ENCODE assay signal across 22 cellular contexts in genomic region chr10:17272648-17273047, GRCh38. TPM values are rescaled to one million over a fixed set of nuclear protein-coding genes. Genes with fewer than 3 reads are reported as not detected.
DNase-seq lines count a peak whose midpoint lies in the region; ATAC-seq, FAIRE-seq and TF ChIP-seq lines count a peak whose summit lies in the region.
"Had no signal": no experiment of that assay in that cellular context is flagged by ENCODE, and none has a peak within 500 bp of the region (broad histone marks: within the 10 kb centered on the region; RNA-seq: fewer than 3 reads in every experiment).

No MANE protein-coding gene starts in this region.

- no peaks in the 10 kb centered on the region for H4K20me1 ChIP-seq in H1 (replicated peaks in 1 of 2; ENCODE audit: control insufficient read depth in 1 of 2, insufficient read depth in 2 of 2, low read length in 2 of 2)
- H4K20me1 ChIP-seq: BLaER1 had no signal

- H2AFZ ChIP-seq in H1 (ENCODE audit: low read length), result peak overlapping the region; percentile 40; the same call in 1 of the 2 replicates

- no peak overlapping the region for H3K4me3 ChIP-seq in H1 (ENCODE audit: extremely low read depth in 1 of 4, insufficient read depth in 2 of 4, low read depth in 3 of 4, low read length in 4 of 4)
- H3K4me3 ChIP-seq: BLaER1 had no signal

- no peak overlapping the region for H3K4me3 Mint-ChIP-seq in natural killer cell treated with Interleukin-12 subunit alpha and Interleukin-12 subunit beta and Interleukin-15 and Interleukin-18, amount 100 ng/mL, for 72 hours
- H3K4me3 Mint-ChIP-seq in natural killer cell (no peak overlapping the region), nephron progenitor cell (no peak overlapping the region)
- H3K4me3 Mint-ChIP-seq in T-helper 2 cell treated with Interferon-gamma antibody and Interleukin-4, amounts not matched to agents 5 μg/mL and 100 μg/mL, for 36 hours, result no peak overlapping the region
- H3K4me3 Mint-ChIP-seq: B cell; CD14-positive monocyte; CD4-positive, alpha-beta T cell; CD8-positive, alpha-beta memory T cell; H9; HFFc6 had no signal

- no peak overlapping the region for H2BK20ac ChIP-seq in H1 (ENCODE audit: low read length)

- no peak overlapping the region for H2BK120ac ChIP-seq in H1 (replicated peaks; ENCODE audit: low read depth, low read length)

- CTCF ChIA-PET in H1 (lab: Charles Lee; ENCODE audit: partially characterized antibody), result interaction anchor here (0.9 to 1.8 kb wide), 5 partner anchors 17 to 445 kb away, joined by 3 to 6 read pairs (median 4); no protein-coding TSS in a partner anchor

- H4K5ac ChIP-seq in H1 (ENCODE audit: insufficient read length, low read depth, low read length), result no peak overlapping the region

- H2AK5ac ChIP-seq in H1 (ENCODE audit: low read depth, low read length), result no peak overlapping the region

- no peak overlapping the region for H3K27ac ChIP-seq in H1 (ENCODE audit: low read depth, low read length)
- H3K27ac ChIP-seq: 22Rv1, BLaER1 had no signal

- H3K79me1 ChIP-seq in H1 (ENCODE audit: low read depth, low read length), result no peaks in the 10 kb centered on the region

- no peak overlapping the region for H4K8ac ChIP-seq in H1 (ENCODE audit: extremely low read depth, insufficient read depth, low read length)

- no peaks in the 10 kb centered on the region for H3K36me3 ChIP-seq in H1 (ENCODE audit: control insufficient read depth in 2 of 4, insufficient read depth in 4 of 4, low read length in 3 of 4)
- H3K36me3 ChIP-seq: BLaER1 had no signal

- no peak for TF ChIP-seq EP300 in H1 (IDR thresholded peaks at IDR 0.05; ENCODE audit: borderline replicate concordance in 1 of 2, low read depth in 2 of 2, low read length in 2 of 2)

- POLR2A ChIA-PET in H1 (lab: Charles Lee; ENCODE audit: partially characterized antibody), result interaction anchor here (0.6 kb wide), 1 partner anchor 123 kb away, joined by 3 read pairs; no protein-coding TSS in a partner anchor

- H3K27ac Mint-ChIP-seq in natural killer cell treated with Interleukin-12 subunit alpha and Interleukin-12 subunit beta and Interleukin-15 and Interleukin-18, amount 100 ng/mL, for 72 hours, result no peak overlapping the region
- H3K27ac Mint-ChIP-seq in natural killer cell (no peak overlapping the region), nephron progenitor cell (peak overlapping the region; percentile 80)
- no peak overlapping the region for H3K27ac Mint-ChIP-seq in T-helper 2 cell treated with Interferon-gamma antibody and Interleukin-4, amounts not matched to agents 5 μg/mL and 100 μg/mL, for 36 hours
- H3K27ac Mint-ChIP-seq: B cell; CD14-positive monocyte; CD4-positive, alpha-beta T cell; CD8-positive, alpha-beta memory T cell; HFFc6 had no signal

- H3K9me3 Mint-ChIP-seq in natural killer cell treated with Interleukin-12 subunit alpha and Interleukin-12 subunit beta and Interleukin-15 and Interleukin-18, amount 100 ng/mL, for 72 hours, result no peaks in the 10 kb centered on the region
- H3K9me3 Mint-ChIP-seq in natural killer cell (no peaks in the 10 kb centered on the region), nephron progenitor cell (peaks cover 23% of the 10 kb centered on the region)
- peaks cover 4% of the 10 kb centered on the region for H3K9me3 Mint-ChIP-seq in T-helper 2 cell treated with Interferon-gamma antibody and Interleukin-4, amounts not matched to agents 5 μg/mL and 100 μg/mL, for 36 hours
- H3K9me3 Mint-ChIP-seq: CD4-positive, alpha-beta T cell had no signal

- H3K23me2 ChIP-seq in H1 (ENCODE audit: low read depth, low read length), result no peaks in the 10 kb centered on the region

- H3K36me3 Mint-ChIP-seq in natural killer cell treated with Interleukin-12 subunit alpha and Interleukin-12 subunit beta and Interleukin-15 and Interleukin-18, amount 100 ng/mL, for 72 hours, result no peaks in the 10 kb centered on the region
- no peaks in the 10 kb centered on the region for H3K36me3 Mint-ChIP-seq in natural killer cell
- H3K36me3 Mint-ChIP-seq in nephron progenitor cell (ENCODE audit: low read depth), result peaks cover 5% of the 10 kb centered on the region
- no peaks in the 10 kb centered on the region for H3K36me3 Mint-ChIP-seq in T-helper 2 cell treated with Interferon-gamma antibody and Interleukin-4, amounts not matched to agents 5 μg/mL and 100 μg/mL, for 36 hours (ENCODE audit: low read depth)
- H3K36me3 Mint-ChIP-seq: CD14-positive monocyte had no signal

- H3K23ac ChIP-seq in H1 (ENCODE audit: insufficient read length), result no peak overlapping the region

- peaks cover 8 to 24% of the 10 kb centered on the region in 2 donors for H3K27me3 Mint-ChIP-seq in natural killer cell treated with Interleukin-12 subunit alpha and Interleukin-12 subunit beta and Interleukin-15 and Interleukin-18, amount 100 ng/mL, for 72 hours
- H3K27me3 Mint-ChIP-seq in natural killer cell (ENCODE audit: low read depth in 2 of 2) (peaks cover 6 to 16% of the 10 kb centered on the region in 2 donors), nephron progenitor cell (ENCODE audit: low read depth, poor library complexity) (peaks cover 6% of the 10 kb centered on the region)
- H3K27me3 Mint-ChIP-seq in T-helper 2 cell treated with Interferon-gamma antibody and Interleukin-4, amounts not matched to agents 5 μg/mL and 100 μg/mL, for 36 hours (ENCODE audit: low read depth), result peaks cover 2% of the 10 kb centered on the region

- TF ChIP-seq POLR2A in H1 (IDR thresholded peaks at IDR 0.05; ENCODE audit: control extremely low read depth in 1 of 2, low read depth in 2 of 2, low read length in 2 of 2), result no peak
- no peak for TF ChIP-seq POLR2A in GM12891 (IDR thresholded peaks at IDR 0.05; ENCODE audit: low read depth, low read length)

- TF ChIP-seq CTCF in natural killer cell (IDR thresholded peaks at IDR 0.05) (no peak), H1 (IDR thresholded peaks at IDR 0.05; ENCODE audit: control extremely low read depth in 1 of 3, insufficient read depth in 1 of 3, low read depth in 1 of 3, low read length in 3 of 3) (no peak), nephron progenitor cell (IDR thresholded peaks at IDR 0.05) (no peak)

- H4K91ac ChIP-seq in H1 (replicated peaks; ENCODE audit: insufficient read length, low read length), result no peak overlapping the region

- DNase-seq in natural killer cell treated with Interleukin-12 subunit alpha and Interleukin-12 subunit beta and Interleukin-15 and Interleukin-18, amount 100 ng/mL, for 72 hours (ENCODE audit: low spot score), result no peak
- DNase-seq in natural killer cell (no peak), H1 (ENCODE audit: low read depth in 1 of 2, low spot score in 2 of 2) (no peak), nephron progenitor cell (no peak), DMS79 (lab: John Stamatoyannopoulos, UW) (no peak), GM12891 (ENCODE audit: insufficient read length, low spot score) (no peak)
- no peak for DNase-seq in T-helper 2 cell treated with Interferon-gamma antibody and Interleukin-4, amounts not matched to agents 5 μg/mL and 100 μg/mL, for 36 hours (ENCODE audit: low spot score)
- DNase-seq: CD4-positive, alpha-beta T cell; CD8-positive, alpha-beta memory T cell; DMS 273 treated with DMSO at 0.1 percent for 48 hours; DMS79 treated with DMSO at 0.1 percent for 48 hours; GF-D8; H9 had no signal

- H3K79me2 ChIP-seq in H1 (ENCODE audit: control insufficient read depth in 1 of 2, insufficient read depth in 2 of 2, low read length in 2 of 2), result no peaks in the 10 kb centered on the region

- no peak overlapping the region for H3K14ac ChIP-seq in H1 (ENCODE audit: insufficient read length)

- TF ChIP-seq RAD21 in H1 (IDR thresholded peaks at IDR 0.05 in 1 of 2, conservative IDR thresholded peaks at IDR 0.05 in 1 of 2; ENCODE audit: low read depth in 2 of 2, low read length in 2 of 2), result no peak

- 88% methylated on average over 12 of the region's 12 CpGs; no CpG with 5 or more reads in 1 of the 2 experiments for WGBS in H1 (ENCODE audit: extremely low coverage in 1 of 2, insufficient coverage in 1 of 2, insufficient read length in 1 of 2, insufficient replicate concordance in 2 of 2, low coverage in 1 of 2, low lambda C conversion rate in 2 of 2, missing lambda C conversion rate in 1 of 2), 2 experiments

- FAIRE-seq in H1 (lab: Jason Lieb, UNC) (no peak), GM12891 (lab: Jason Lieb, UNC) (no peak)
- FAIRE-seq: A204.1, D721Med, GM12892 had no signal

- no peaks in the 10 kb centered on the region for H3K4me1 Mint-ChIP-seq in natural killer cell treated with Interleukin-12 subunit alpha and Interleukin-12 subunit beta and Interleukin-15 and Interleukin-18, amount 100 ng/mL, for 72 hours (ENCODE audit: low read depth in 2 of 2)
- no peaks in the 10 kb centered on the region for H3K4me1 Mint-ChIP-seq in natural killer cell
- H3K4me1 Mint-ChIP-seq in nephron progenitor cell, result peaks cover 19% of the 10 kb centered on the region
- H3K4me1 Mint-ChIP-seq in T-helper 2 cell treated with Interferon-gamma antibody and Interleukin-4, amounts not matched to agents 5 μg/mL and 100 μg/mL, for 36 hours (ENCODE audit: low read depth), result peaks cover 2% of the 10 kb centered on the region
- H3K4me1 Mint-ChIP-seq: B cell; CD14-positive monocyte; CD8-positive, alpha-beta memory T cell had no signal

- H3K4ac ChIP-seq in H1 (replicated peaks; ENCODE audit: insufficient read length, low read depth, low read length), result no peak overlapping the region

- H3K9me3 ChIP-seq in H1 (ENCODE audit: insufficient read depth in 2 of 2, low read depth in 1 of 2, low read length in 1 of 2), result 0 out of 4 replicates have a peak, but pooled peaks cover 0 to 2% of the 10 kb centered on the region in 2 experiments

- no peak overlapping the region for H3K56ac ChIP-seq in H1 (replicated peaks; ENCODE audit: insufficient read length, low read depth, low read length)

- H3K4me1 ChIP-seq in H1 (replicated peaks in 1 of 4; ENCODE audit: control insufficient read depth in 3 of 4, insufficient read depth in 4 of 4, low read length in 3 of 4), result peaks cover 0 to 3% (median 0%) of the 10 kb centered on the region in 4 experiments; a peak in 1 of 7 replicates
- H3K4me1 ChIP-seq: BLaER1 had no signal

- H2BK5ac ChIP-seq in H1 (ENCODE audit: low read depth, low read length), result no peak overlapping the region

- H3K4me2 ChIP-seq in H1 (ENCODE audit: insufficient read depth in 1 of 2, low read depth in 2 of 2, low read length in 2 of 2), result no peak overlapping the region
- H3K4me2 ChIP-seq: BLaER1 had no signal

- ATAC-seq in natural killer cell treated with Interleukin-12 subunit alpha and Interleukin-12 subunit beta and Interleukin-15 and Interleukin-18, amount 100 ng/mL, for 72 hours, result peak; percentile 41 to 52
- ATAC-seq in natural killer cell (no peak), GM18520 (IDR thresholded peaks at IDR 0.05; ENCODE audit: unreplicated experiment) (no peak)

- no peak overlapping the region for H2BK12ac ChIP-seq in H1 (ENCODE audit: low read depth, low read length)

- intact Hi-C loops in natural killer cell (cut with micrococcal nuclease), result no loop called here

- no peak overlapping the region for H2BK15ac ChIP-seq in H1 (ENCODE audit: low read length)

- H3K9ac ChIP-seq in H1 (replicated peaks in 1 of 4; ENCODE audit: extremely low read depth in 1 of 4, low read depth in 3 of 4, low read length in 3 of 4), result no peak overlapping the region
- H3K9ac ChIP-seq: BLaER1 had no signal

- no peaks in the 10 kb centered on the region for H3K27me3 ChIP-seq in H1 (replicated peaks in 1 of 4; ENCODE audit: control insufficient read depth in 3 of 4, extremely low read depth in 1 of 4, insufficient read depth in 3 of 4, low read length in 3 of 4)

- no peak overlapping the region for H3K18ac ChIP-seq in H1 (ENCODE audit: extremely low read depth, low read length)

RNA-seq across cellular contexts. Expression of gene VIM, which starts 44.6 kb away (rescaled TPM):
- total RNA-seq in natural killer cell treated with Interleukin-12 subunit alpha and Interleukin-12 subunit beta and Interleukin-15 and Interleukin-18, amount 100 ng/mL, for 72 hours, result 100 to 1,000 TPM; 587 to 647 TPM
- 100 to 1,000 TPM; 627 to 717 (median 634) TPM for total RNA-seq in natural killer cell
- 372 and 377 TPM in 2 replicates for total RNA-seq in H1 (2021; fragmentation: NEBNext Ultra II Directional; extraction: Animal tissue kit (Norgen Biotek cat#: 25700))
- polyA plus RNA-seq in H1 (2011; rRNA removed), result 347 and 482 TPM in 2 replicates
- polyA plus RNA-seq in H1 (2011; cell fraction: cytosol; rRNA removed), result 194 TPM
- 278 TPM for polyA plus RNA-seq in H1 (2011; cell fraction: nucleus; rRNA removed)
- 338 to 470 TPM (median 346 TPM) in 4 replicates for polyA plus RNA-seq in H1 (2012, experiment 1 of 2)
- 463 TPM for polyA plus RNA-seq in H1 (2012, experiment 2 of 2)
- polyA plus RNA-seq in H1 (2013, experiment 1 of 2), result 166 TPM
- 164 TPM for polyA plus RNA-seq in H1 (2013, experiment 2 of 2)
- 278 and 312 TPM in 2 replicates for polyA minus RNA-seq in H1 (2011; rRNA and poly(A)+ RNA removed)
- polyA minus RNA-seq in H1 (2011; cell fraction: cytosol; rRNA and poly(A)+ RNA removed), result 216 TPM
- polyA minus RNA-seq in H1 (2011; cell fraction: nucleus; rRNA and poly(A)+ RNA removed), result 153 TPM
- 48.0 TPM for polyA plus RNA-seq in GM12891 (2012; ENCODE audit: low read depth, missing spikeins)

Comparison
In these comparisons a context has a peak if more than half of its experiments do, and no peak if none do; other contexts are left out.
1. ATAC-seq: peak in natural killer cell treated with Interleukin-12 subunit alpha and Interleukin-12 subunit beta and Interleukin-15 and Interleukin-18, amount 100 ng/mL, for 72 hours (2 of 2); none in natural killer cell (0 of 3) and GM18520 (single experiment).